Comparison of ENCODE assay signal across 27 cellular contexts in the genomic region with DNA sequence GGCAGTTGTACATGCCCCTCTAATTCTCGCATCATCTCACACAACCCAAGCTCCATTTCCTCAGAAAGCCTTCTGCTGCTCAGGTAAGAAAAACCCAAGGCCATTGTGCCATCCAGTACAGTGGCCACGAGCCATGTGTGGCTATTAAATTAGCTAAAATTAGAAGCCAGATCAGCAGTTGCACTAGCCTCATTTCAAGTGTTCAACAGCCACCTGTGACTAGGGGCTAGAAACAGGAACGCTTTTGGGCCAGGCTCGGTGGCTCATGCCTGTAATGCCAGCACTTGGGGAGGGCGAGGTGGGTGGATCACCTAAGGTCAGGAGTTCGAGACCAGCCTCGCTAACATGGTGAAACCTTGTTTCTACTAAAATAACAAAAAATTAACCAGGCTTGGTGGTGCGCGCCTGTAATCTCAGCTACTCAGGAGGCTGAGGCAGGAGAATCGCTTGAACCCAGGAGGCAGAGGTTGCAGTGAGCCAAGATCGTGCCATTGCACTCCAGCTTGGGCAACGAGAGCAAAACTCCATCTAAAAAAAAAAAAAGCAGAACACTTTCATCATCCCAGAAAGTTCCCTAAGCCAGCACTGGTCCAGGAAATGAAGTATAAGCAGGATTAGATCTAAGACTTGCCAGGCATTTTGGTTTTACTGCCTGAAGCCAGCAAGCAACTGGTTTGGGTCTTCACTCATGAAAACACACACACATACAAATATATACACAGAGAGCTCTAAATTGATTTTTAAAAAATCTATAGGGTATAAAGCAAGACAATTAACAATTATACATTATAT. TPM values are rescaled to one million over a fixed set of nuclear protein-coding genes. Genes with fewer than 3 reads are reported as not detected.
A peak's percentile ranks its signal among the peaks of the same experiment; 100 is the strongest.
DNase-seq lines count a peak whose midpoint lies in the region; ATAC-seq, FAIRE-seq and TF ChIP-seq lines count a peak whose summit lies in the region.
"Had no signal": no experiment of that assay in that cellular context is flagged by ENCODE, and none has a peak within 500 bp of the region (broad histone marks: within the 10 kb centered on the region; RNA-seq: fewer than 3 reads in every experiment).

No MANE protein-coding gene starts in this region.

- no peak overlapping the region for H3K4me3 Mint-ChIP-seq in HFFc6
- no peak overlapping the region for H3K4me3 Mint-ChIP-seq in chondrocyte (ENCODE audit: unreplicated experiment)
- H3K4me3 Mint-ChIP-seq: activated T-cell treated with anti-CD3 and anti-CD28 coated beads, Interleukin-2, amount 50 U/mL, for 24 hours; GM23338; natural killer cell treated with Interleukin-12 subunit alpha and Interleukin-12 subunit beta and Interleukin-15 and Interleukin-18, amount 100 ng/mL, for 72 hours had no signal

- no peak overlapping the region for H2AK5ac ChIP-seq in mesenchymal stem cell (ENCODE audit: low read length, severe bottlenecking)

- H2BK120ac ChIP-seq in mesenchymal stem cell (ENCODE audit: low read depth, low read length), result no peak overlapping the region

- H2AFZ ChIP-seq in mesenchymal stem cell (ENCODE audit: low read depth, low read length), result no peak overlapping the region
- H2AFZ ChIP-seq: GM23338 had no signal

- no peak overlapping the region for H3K18ac ChIP-seq in mesenchymal stem cell (ENCODE audit: low read depth in 1 of 2, low read length in 2 of 2)

- H3K9me3 Mint-ChIP-seq in HFFc6 (no peaks in the 10 kb centered on the region), chondrocyte (ENCODE audit: low read depth) (no peaks in the 10 kb centered on the region)
- H3K9me3 Mint-ChIP-seq: activated T-cell treated with anti-CD3 and anti-CD28 coated beads, Interleukin-2, amount 50 U/mL, for 24 hours; GM23338; natural killer cell treated with Interleukin-12 subunit alpha and Interleukin-12 subunit beta and Interleukin-15 and Interleukin-18, amount 100 ng/mL, for 72 hours had no signal

- H3K4me3 ChIP-seq in mesenchymal stem cell (ENCODE audit: insufficient read depth in 1 of 2, low read depth in 1 of 2, low read length in 2 of 2) (no peak overlapping the region), thoracic aorta (no peak overlapping the region)
- H3K4me3 ChIP-seq: GM12878, GM23338, spleen had no signal

- no peak overlapping the region for H3K4ac ChIP-seq in mesenchymal stem cell (ENCODE audit: low read depth in 1 of 2, low read length in 2 of 2)

- peaks cover under 1% of the 10 kb centered on the region for H3K4me1 ChIP-seq in mesenchymal stem cell (ENCODE audit: control insufficient read depth, insufficient read depth, low read depth, low read length)
- H3K4me1 ChIP-seq in thoracic aorta (ENCODE audit: control insufficient read depth in 1 of 2, low read depth in 2 of 2), result peaks cover 33 to 84% of the 10 kb centered on the region in 2 donors

- H3K9ac ChIP-seq in mesenchymal stem cell (ENCODE audit: low read length), result peak overlapping the region; percentile 62

- peaks cover 41% of the 10 kb centered on the region for H3K36me3 Mint-ChIP-seq in HFFc6 (ENCODE audit: low read depth)
- H3K36me3 Mint-ChIP-seq in chondrocyte (ENCODE audit: low read depth), result peaks cover 5% of the 10 kb centered on the region
- H3K36me3 Mint-ChIP-seq: natural killer cell treated with Interleukin-12 subunit alpha and Interleukin-12 subunit beta and Interleukin-15 and Interleukin-18, amount 100 ng/mL, for 72 hours had no signal

- H3K23ac ChIP-seq in mesenchymal stem cell (ENCODE audit: low read length in 2 of 2), result no peak overlapping the region

- no peak for ATAC-seq in thoracic aorta (ENCODE audit: insufficient number of reproducible peaks, low FRiP score, low read depth)
- no peak for ATAC-seq in GM21825 (IDR thresholded peaks at IDR 0.05; ENCODE audit: unreplicated experiment)
- ATAC-seq: GM12878; GM23338; natural killer cell treated with Interleukin-12 subunit alpha and Interleukin-12 subunit beta and Interleukin-15 and Interleukin-18, amount 100 ng/mL, for 72 hours had no signal

- TF ChIP-seq CTCF in HFFc6 (IDR thresholded peaks at IDR 0.05) (no peak), chondrocyte (IDR thresholded peaks at IDR 0.05) (no peak), thoracic aorta (IDR thresholded peaks at IDR 0.05) (no peak)

- H4K91ac ChIP-seq in mesenchymal stem cell (ENCODE audit: low read length), result no peak overlapping the region

- H2BK15ac ChIP-seq in mesenchymal stem cell (ENCODE audit: low read depth, poor library complexity, severe bottlenecking), result no peak overlapping the region

- H3K79me1 ChIP-seq in mesenchymal stem cell (replicated peaks; ENCODE audit: low read length, poor library complexity, severe bottlenecking), result peaks cover 25% of the 10 kb centered on the region

- no peak overlapping the region for H3K14ac ChIP-seq in mesenchymal stem cell (ENCODE audit: low read length in 2 of 2)

- H3K9me3 ChIP-seq in mesenchymal stem cell (ENCODE audit: control insufficient read depth, low read length), result no peaks in the 10 kb centered on the region
- H3K9me3 ChIP-seq in thoracic aorta, result no peaks in the 10 kb centered on the region
- H3K9me3 ChIP-seq: spleen had no signal

- H3K27me3 Mint-ChIP-seq in HFFc6 (ENCODE audit: insufficient read depth) (peaks cover under 1% of the 10 kb centered on the region), chondrocyte (ENCODE audit: low read depth) (no peaks in the 10 kb centered on the region)
- H3K27me3 Mint-ChIP-seq: activated T-cell treated with anti-CD3 and anti-CD28 coated beads, Interleukin-2, amount 50 U/mL, for 24 hours; natural killer cell treated with Interleukin-12 subunit alpha and Interleukin-12 subunit beta and Interleukin-15 and Interleukin-18, amount 100 ng/mL, for 72 hours had no signal

- H3K4me2 ChIP-seq in mesenchymal stem cell (ENCODE audit: low read length, poor library complexity, severe bottlenecking), result no peak overlapping the region
- H3K4me2 ChIP-seq: GM23338 had no signal

- no peak overlapping the region for H2BK12ac ChIP-seq in mesenchymal stem cell (ENCODE audit: low read length in 2 of 2)

- H3K36me3 ChIP-seq in mesenchymal stem cell (ENCODE audit: control insufficient read depth in 1 of 2, insufficient read depth in 2 of 2, low read depth in 1 of 2, low read length in 2 of 2), result peaks cover 3 to 12% of the 10 kb centered on the region in 2 experiments
- H3K36me3 ChIP-seq in thoracic aorta, result no peaks in the 10 kb centered on the region

- no peak for FAIRE-seq in frontal cortex (lab: Jason Lieb, UNC)
- FAIRE-seq: GM12878, islet of Langerhans, urothelium cell line had no signal

- 98% methylated on average over 11 of the region's 12 CpGs for WGBS in mesenchymal stem cell

- no peak overlapping the region for H4K8ac ChIP-seq in mesenchymal stem cell (ENCODE audit: low read length)

- H3K4me1 Mint-ChIP-seq in HFFc6 (ENCODE audit: low read depth), result peaks cover 79% of the 10 kb centered on the region
- peaks cover 65% of the 10 kb centered on the region for H3K4me1 Mint-ChIP-seq in chondrocyte (ENCODE audit: low read depth)

- H3K27ac ChIP-seq in mesenchymal stem cell (ENCODE audit: low read length, poor library complexity, severe bottlenecking) (no peak overlapping the region), thoracic aorta (peak overlapping the region; percentile 78 to 82)
- H3K27ac ChIP-seq: VCaP had no signal

- H3K27ac Mint-ChIP-seq in HFFc6, result peak overlapping the region; percentile 21; the same call in 1 of the 2 replicates
- peak overlapping the region; percentile 73 for H3K27ac Mint-ChIP-seq in chondrocyte (ENCODE audit: unreplicated experiment)
- H3K27ac Mint-ChIP-seq: activated T-cell treated with anti-CD3 and anti-CD28 coated beads, Interleukin-2, amount 50 U/mL, for 24 hours; GM23338; natural killer cell treated with Interleukin-12 subunit alpha and Interleukin-12 subunit beta and Interleukin-15 and Interleukin-18, amount 100 ng/mL, for 72 hours had no signal

- no peak for DNase-seq in HFFc6
- no peak for DNase-seq in chondrocyte (ENCODE audit: low spot score)
- DNase-seq in mesenchymal stem cell, result no peak
- DNase-seq in thoracic aorta (ENCODE audit: low spot score), result no peak
- DNase-seq in NCI-H526 (lab: John Stamatoyannopoulos, UW), result no peak
- DNase-seq in frontal cortex (ENCODE audit: low spot score in 2 of 2), result no peak
- no peak for DNase-seq in NOMO-1 (lab: John Stamatoyannopoulos, UW; ENCODE audit: unreplicated experiment in 2 of 2)
- DNase-seq: activated CD4-positive, alpha-beta T cell treated with anti-CD3 and anti-CD28 coated beads for 48 hours; activated gamma-delta T cell; activated T-cell treated with anti-CD3 and anti-CD28 coated beads, Interleukin-2, amount 50 U/mL, for 24 hours; Calu3; NCI-H1092; NCI-H187; NCI-H2171; NCI-H510A treated with DMSO at 0.1 percent for 48 hours; Right ventricle myocardium superior; spleen; stimulated activated CD4-positive, alpha-beta T cell treated with anti-CD3 and anti-CD28 coated beads, Interleukin-2, amount 100 ng/mL, for 48 hours; substantia nigra had no signal

- H2BK5ac ChIP-seq in mesenchymal stem cell (ENCODE audit: low read depth, low read length, poor library complexity, severe bottlenecking), result no peak overlapping the region

- H3K27me3 ChIP-seq in mesenchymal stem cell (ENCODE audit: control insufficient read depth in 1 of 2, insufficient read depth in 1 of 2, low read length in 2 of 2) (no peaks in the 10 kb centered on the region), thoracic aorta (replicated peaks; ENCODE audit: insufficient read depth) (no peaks in the 10 kb centered on the region)
- H3K27me3 ChIP-seq: spleen had no signal

RNA-seq across cellular contexts. Expression of a gene that starts 35.7 kb away (rescaled TPM):
- total RNA-seq in HFFc6 (2021; fragmentation: NEBNext Ultra II Directional; extraction: Animal tissue kit (Norgen Biotek cat#: 25700)), result 100 to 1,000 TPM in 3 of 6 experiments, 10 to 100 TPM in 3; 78.8 to 115 (median 94.6) TPM
- total RNA-seq in chondrocyte (28.1 to 38.3 TPM (median 35.4 TPM) in 3 replicates), thoracic aorta (100 to 1,000 TPM in 1 of 2 donors, 10 to 100 TPM in 1; 68.7 to 111 TPM), frontal cortex (5.7 TPM)
- polyA plus RNA-seq in mesenchymal stem cell (2013, experiment 1 of 2), result 4.3 TPM
- 4.2 TPM for polyA plus RNA-seq in mesenchymal stem cell (2013, experiment 2 of 2)
- total RNA-seq: mononuclear cell; natural killer cell treated with Interleukin-12 subunit alpha and Interleukin-12 subunit beta and Interleukin-15 and Interleukin-18, amount 100 ng/mL, for 72 hours had no signal
